In genomic region chr5:109691248-109691574, GRCh38 we compare ENCODE assay signal across 8 cellular contexts. TPM values are rescaled to one million over a fixed set of nuclear protein-coding genes. Genes with fewer than 3 reads are reported as not detected.
A peak's percentile ranks its signal among the peaks of the same experiment; 100 is the strongest.
DNase-seq lines count a peak whose midpoint lies in the region; ATAC-seq and TF ChIP-seq lines count a peak whose summit lies in the region.

No MANE protein-coding gene starts in this region.

- no peak overlapping the region for H4K8ac ChIP-seq in neuronal stem cell (ENCODE audit: low read depth, low read length)

- CTCF ChIA-PET in OCI-LY7 (lab: Charles Lee; ENCODE audit: unreplicated experiment), result no interaction called here

- H3K79me2 ChIP-seq in OCI-LY7 (ENCODE audit: insufficient read depth, low read depth, low read length), result peaks cover 47% of the 10 kb centered on the region; the same call in 1 of the 2 replicates

- H3K79me1 ChIP-seq in neuronal stem cell (ENCODE audit: low read depth, low read length), result peaks cover 5% of the 10 kb centered on the region

- peak overlapping the region; percentile 87 for H3K4me2 ChIP-seq in OCI-LY7 (ENCODE audit: low read length)
- H3K4me2 ChIP-seq in neuronal stem cell (ENCODE audit: insufficient read depth, low read length, poor library complexity, severe bottlenecking), result peak overlapping the region; percentile 54

- peak overlapping the region; percentile 85 for H3K27ac ChIP-seq in OCI-LY7 (ENCODE audit: low read depth, low read length, poor library complexity, severe bottlenecking)
- no peak overlapping the region for H3K27ac ChIP-seq in neuronal stem cell (replicated peaks; ENCODE audit: low read length)

- POLR2A ChIA-PET in OCI-LY7 (lab: Charles Lee), result interaction anchor here (0.7 to 1.7 kb wide), 5 partner anchors 10 to 1104 kb away, joined by 3 to 9 read pairs (median 3); no protein-coding TSS in a partner anchor

- intact Hi-C loops in OCI-LY7 (cut with micrococcal nuclease; ENCODE audit: unreplicated experiment), result loop anchor here (1.0 to 10.0 kb wide), 5 partner anchors 362 to 1401 kb away; partner anchors contain the start of genes FBXL17, SLC25A46 and WDR36

- no CpG with 5 or more reads among the region's 11 CpGs for WGBS in neuronal stem cell (ENCODE audit: extremely low coverage in 2 of 2, insufficient read length in 2 of 2, insufficient replicate concordance in 1 of 2), 2 donors

- H2AFZ ChIP-seq in OCI-LY7 (ENCODE audit: low read length) (no peak overlapping the region; the same call in 1 of the 2 replicates), neuronal stem cell (ENCODE audit: low read length) (peak overlapping the region; percentile 90)

- no peak overlapping the region for H2BK120ac ChIP-seq in neuronal stem cell (ENCODE audit: low read depth, low read length)

- no peak overlapping the region for H2BK15ac ChIP-seq in neuronal stem cell (ENCODE audit: low read length)

- peaks cover 14% of the 10 kb centered on the region for H4K20me1 ChIP-seq in OCI-LY7 (ENCODE audit: insufficient read depth, low read length)

- H4K91ac ChIP-seq in neuronal stem cell (ENCODE audit: low read depth, low read length, poor library complexity), result no peak overlapping the region

- H3K4ac ChIP-seq in neuronal stem cell (ENCODE audit: low read length), result no peak overlapping the region

- BruUV-seq in OCI-LY7 (replicated peaks; lab: Mats Ljungman, UMichigan), result TSS peak; percentile 66

- H3K9ac ChIP-seq in ES-I3 (ENCODE audit: low read depth, low read length) (peak overlapping the region; percentile 59), neuronal stem cell (ENCODE audit: low read depth, low read length, poor library complexity) (no peak overlapping the region)

- no peak overlapping the region for H2AK5ac ChIP-seq in neuronal stem cell (ENCODE audit: low read depth, low read length)

- H3K9me2 ChIP-seq in OCI-LY7 (ENCODE audit: insufficient read depth, low read length), result no peaks in the 10 kb centered on the region

- H3K14ac ChIP-seq in neuronal stem cell (ENCODE audit: low read length), result no peak overlapping the region

- H3K36me3 ChIP-seq in ES-I3 (ENCODE audit: insufficient read depth, low read length) (no peaks in the 10 kb centered on the region), OCI-LY7 (ENCODE audit: insufficient read depth, low read length) (no peaks in the 10 kb centered on the region), neuronal stem cell (replicated peaks in 1 of 2; ENCODE audit: control insufficient read depth in 2 of 2, insufficient read depth in 2 of 2, low read length in 2 of 2) (peaks cover 2 to 4% of the 10 kb centered on the region in 2 donors)

- no peak overlapping the region for H3K23ac ChIP-seq in neuronal stem cell (ENCODE audit: low read depth, low read length, poor library complexity)

- DNase-seq in OCI-LY7 (ENCODE audit: low spot score), result no peak
- DNase-seq in effector CD4-positive, alpha-beta T cell, result peak; percentile 35
- DNase-seq in neuronal stem cell (ENCODE audit: low spot score), result no peak
- no peak for DNase-seq in NCI-H2196 treated with DMSO at 0.1 percent for 48 hours (lab: John Stamatoyannopoulos, UW; ENCODE audit: unreplicated experiment)
- no peak for DNase-seq in activated gamma-delta T cell treated with Interleukin-2 at 50 U/mL for 16 hours

- H3K18ac ChIP-seq in neuronal stem cell (ENCODE audit: low read length), result no peak overlapping the region

- peaks cover 26% of the 10 kb centered on the region for H3K4me1 ChIP-seq in ES-I3 (ENCODE audit: insufficient read depth, low read length)
- H3K4me1 ChIP-seq in OCI-LY7 (ENCODE audit: insufficient read depth, low read length, poor library complexity, severe bottlenecking), result peaks cover 42% of the 10 kb centered on the region
- peaks cover 5 to 10% of the 10 kb centered on the region in 2 donors for H3K4me1 ChIP-seq in neuronal stem cell (ENCODE audit: control insufficient read depth in 2 of 2, insufficient read depth in 1 of 2, low read depth in 1 of 2, low read length in 2 of 2)

- no peaks in the 10 kb centered on the region for H3K27me3 ChIP-seq in neuronal stem cell (ENCODE audit: control insufficient read depth in 3 of 3, insufficient read depth in 3 of 3, low read depth in 1 of 3, low read length in 3 of 3)

- peak; percentile 30; the same call in 1 of the 2 replicates for TF ChIP-seq CTCF in OCI-LY7 (conservative IDR thresholded peaks at IDR 0.05; ENCODE audit: low read length)

- H3K4me3 ChIP-seq in OCI-LY7 (ENCODE audit: low read depth, low read length, poor library complexity, severe bottlenecking) (peak overlapping the region; percentile 94), neuronal stem cell (ENCODE audit: low read length in 2 of 2) (peak overlapping the region; percentile 86 to 100)

- ATAC-seq in HG03095 (IDR thresholded peaks at IDR 0.05; ENCODE audit: unreplicated experiment) (no peak), GM18498 (IDR thresholded peaks at IDR 0.05; ENCODE audit: unreplicated experiment) (no peak)

- no peak overlapping the region for H2BK5ac ChIP-seq in neuronal stem cell (ENCODE audit: low read length)

- H3K9me3 ChIP-seq in ES-I3 (ENCODE audit: control insufficient read depth, insufficient read depth, low read length), result 0 out of 2 replicates have a peak, but pooled peaks cover 5% of the 10 kb centered on the region
- peaks cover 13% of the 10 kb centered on the region; the same call in 1 of the 2 replicates for H3K9me3 ChIP-seq in OCI-LY7 (ENCODE audit: low read length)
- peaks cover 6 to 12% of the 10 kb centered on the region in 2 donors for H3K9me3 ChIP-seq in neuronal stem cell (replicated peaks in 1 of 2; ENCODE audit: control insufficient read depth in 2 of 2, insufficient read depth in 1 of 2, low read depth in 1 of 2, low read length in 2 of 2)

- no peak overlapping the region for H2BK12ac ChIP-seq in neuronal stem cell (ENCODE audit: low read length)

RNA-seq across cellular contexts. Expression of gene MAN2A1, which starts 1.5 kb away (rescaled TPM):
- total RNA-seq in OCI-LY7 (2014; rRNA removed; shearing (Covaris generic)), result 23.0 and 32.9 TPM in 2 replicates
- total RNA-seq in OCI-LY7 (2022), result 28.7 and 32.7 TPM in 2 replicates
- 48.4 TPM for polyA plus RNA-seq in neuronal stem cell (2013, experiment 1 of 2)
- 49.4 TPM for polyA plus RNA-seq in neuronal stem cell (2013, experiment 2 of 2)
